ENCODE assay signal across 20 cellular contexts in the genomic region with DNA sequence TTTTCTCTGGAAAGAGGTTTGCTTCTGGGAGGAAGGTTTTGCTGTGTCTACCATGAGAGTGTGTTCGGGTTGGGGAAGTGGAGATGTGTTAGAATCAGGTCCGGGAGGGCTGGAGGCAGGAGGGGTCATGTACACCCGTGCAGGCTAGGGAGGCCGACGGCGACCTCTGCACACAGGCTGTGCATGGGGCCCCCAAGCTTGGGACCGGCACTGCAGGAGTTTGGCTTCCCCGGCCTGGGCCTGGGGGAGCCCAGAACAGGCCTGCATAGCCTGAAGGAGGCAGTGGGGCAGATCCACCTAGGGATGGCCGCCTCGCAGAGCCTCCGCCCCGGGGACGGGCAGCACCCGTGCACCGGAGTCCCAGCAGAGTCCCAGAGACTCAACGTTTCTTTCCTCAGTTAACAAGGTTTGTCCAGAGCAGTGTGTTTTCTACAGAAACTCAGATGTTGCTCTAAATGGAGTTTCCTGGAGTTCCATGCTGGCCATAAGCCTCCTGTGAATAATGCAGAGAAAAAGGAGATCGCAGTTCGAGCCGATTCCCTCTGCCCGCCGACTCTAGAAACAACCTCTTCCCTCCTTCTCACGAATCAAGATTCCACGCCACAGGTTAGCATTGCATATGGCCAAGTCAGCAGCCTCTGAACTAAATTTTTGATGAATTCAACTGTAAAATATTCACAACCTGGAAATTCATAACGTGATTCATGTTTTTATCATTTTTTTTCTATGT.
A peak's percentile ranks its signal among the peaks of the same experiment; 100 is the strongest.
DNase-seq lines count a peak whose midpoint lies in the region; ATAC-seq, FAIRE-seq and TF ChIP-seq lines count a peak whose summit lies in the region.
"Had no signal": no experiment of that assay in that cellular context is flagged by ENCODE, and none has a peak within 500 bp of the region (broad histone marks: within the 10 kb centered on the region; RNA-seq: fewer than 3 reads in every experiment).

No MANE protein-coding gene starts in this region.

- H3K27me3 ChIP-seq in Peyer's patch (no peaks in the 10 kb centered on the region), sigmoid colon (peaks cover 0 to 31% (median 0%) of the 10 kb centered on the region in 3 donors)

- DNase-seq in A172 (ENCODE audit: low spot score), result peak; percentile 22
- peak in 2 of 3 donors; percentile 18 to 19 for DNase-seq in Peyer's patch
- DNase-seq in kidney, result peak; percentile 62
- DNase-seq in sigmoid colon, result peak; percentile 56
- no peak for DNase-seq in activated CD4-positive, alpha-beta T cell treated with anti-CD3 and anti-CD28 coated beads for 36 hours
- no peak for DNase-seq in ACHN
- no peak for DNase-seq in NOMO-1 treated with dmso at 0.1 percent for 144 hours (lab: John Stamatoyannopoulos, UW; ENCODE audit: unreplicated experiment)
- DNase-seq: AML-193, DMS153, EL, MV-4-11, NCI-H1417, NCI-H187 treated with DMSO at 0.1 percent for 48 hours, NCI-H2171, NCI-H510A, NCI-H774, PC-9 had no signal

- H3K9me3 Mint-ChIP-seq in activated CD4-positive, alpha-beta T cell treated with anti-CD3 and anti-CD28 coated beads for 36 hours (ENCODE audit: low read depth), result peaks cover under 1% of the 10 kb centered on the region

- no peak for FAIRE-seq in kidney (lab: Jason Lieb, UNC)
- FAIRE-seq: H54, K562 had no signal

- H3K9me3 ChIP-seq in Peyer's patch (no peaks in the 10 kb centered on the region), kidney (ENCODE audit: control insufficient read depth in 1 of 2, low read length in 2 of 2) (no peaks in the 10 kb centered on the region), sigmoid colon (no peaks in the 10 kb centered on the region)

- H3K4me1 Mint-ChIP-seq in activated CD4-positive, alpha-beta T cell treated with anti-CD3 and anti-CD28 coated beads for 36 hours, result no peaks in the 10 kb centered on the region
- H3K4me1 Mint-ChIP-seq: CD14-positive monocyte had no signal

- H3K36me3 ChIP-seq in Peyer's patch, result no peaks in the 10 kb centered on the region
- H3K36me3 ChIP-seq in kidney (ENCODE audit: control insufficient read depth in 1 of 2, insufficient read depth in 2 of 2, low read length in 2 of 2), result no peaks in the 10 kb centered on the region
- no peaks in the 10 kb centered on the region for H3K36me3 ChIP-seq in sigmoid colon

- in situ Hi-C loops in ACHN (cut with HindIII; ENCODE audit: low pct_ligation_motif_present, low pct_unique_long_range_greater_than_20kb, low sequenced_read_pairs), result no loop called here

- H3K36me3 Mint-ChIP-seq in activated CD4-positive, alpha-beta T cell treated with anti-CD3 and anti-CD28 coated beads for 36 hours (ENCODE audit: low read depth), result no peaks in the 10 kb centered on the region
- H3K36me3 Mint-ChIP-seq: CD14-positive monocyte had no signal

- no peaks in the 10 kb centered on the region for H3K4me1 ChIP-seq in Peyer's patch
- H3K4me1 ChIP-seq in kidney (ENCODE audit: control insufficient read depth in 1 of 2, insufficient read depth in 1 of 2, low read depth in 1 of 2, low read length in 2 of 2), result no peaks in the 10 kb centered on the region
- no peaks in the 10 kb centered on the region for H3K4me1 ChIP-seq in sigmoid colon

- no peak overlapping the region for H3K4me3 Mint-ChIP-seq in activated CD4-positive, alpha-beta T cell treated with anti-CD3 and anti-CD28 coated beads for 36 hours
- H3K4me3 Mint-ChIP-seq: CD14-positive monocyte had no signal

- H3K27ac ChIP-seq in Peyer's patch (no peak overlapping the region), kidney (ENCODE audit: low read depth in 2 of 2, low read length in 2 of 2) (no peak overlapping the region), sigmoid colon (no peak overlapping the region)
- H3K27ac ChIP-seq: PC-9 had no signal

- H3K4me3 ChIP-seq in Peyer's patch (no peak overlapping the region), kidney (ENCODE audit: low read length in 2 of 2) (no peak overlapping the region), sigmoid colon (no peak overlapping the region)
- H3K4me3 ChIP-seq: K562, PC-9 had no signal

- no peak for TF ChIP-seq EP300 in sigmoid colon (IDR thresholded peaks at IDR 0.05)

- no peak overlapping the region for H3K9ac ChIP-seq in kidney (ENCODE audit: low read length in 2 of 2)

- H3K27me3 Mint-ChIP-seq in activated CD4-positive, alpha-beta T cell treated with anti-CD3 and anti-CD28 coated beads for 36 hours, result peaks cover 12% of the 10 kb centered on the region

- POLR2A ChIA-PET in activated CD4-positive, alpha-beta T cell treated with anti-CD3 and anti-CD28 coated beads for 36 hours (lab: Charles Lee), result no interaction called here

- TF ChIP-seq CTCF in Peyer's patch (IDR thresholded peaks at IDR 0.05), result no peak
- TF ChIP-seq CTCF in kidney (IDR thresholded peaks at IDR 0.05; ENCODE audit: borderline replicate concordance, extremely low read depth, insufficient read depth), result no peak
- no peak for TF ChIP-seq CTCF in sigmoid colon (IDR thresholded peaks at IDR 0.05)

- CTCF ChIA-PET in activated CD4-positive, alpha-beta T cell treated with anti-CD3 and anti-CD28 coated beads for 36 hours (lab: Charles Lee), result no interaction called here

- 84 to 87% methylated on average over 24 of the region's 24 CpGs for WGBS in sigmoid colon, 2 donors

- TF ChIP-seq POLR2A in Peyer's patch (IDR thresholded peaks at IDR 0.05), result no peak
- TF ChIP-seq POLR2A in sigmoid colon (IDR thresholded peaks at IDR 0.05), result no peak

- no peak for ATAC-seq in activated CD4-positive, alpha-beta T cell treated with anti-CD3 and anti-CD28 coated beads for 36 hours
- ATAC-seq: K562 had no signal

- no peak overlapping the region for H3K27ac Mint-ChIP-seq in activated CD4-positive, alpha-beta T cell treated with anti-CD3 and anti-CD28 coated beads for 36 hours
- H3K27ac Mint-ChIP-seq: CD14-positive monocyte had no signal

- intact Hi-C loops in kidney (cut with DNase I), result no loop called here
- intact Hi-C loops in sigmoid colon (cut with DNase I), result no loop called here
- intact Hi-C loops in activated CD4-positive, alpha-beta T cell treated with anti-CD3 and anti-CD28 coated beads for 36 hours (cut with DNase I, micrococcal nuclease), result no loop called here

Comparison
In these comparisons a context has a peak if more than half of its experiments do, and no peak if none do; other contexts are left out.
1. DNase-seq: peak in A172 (single experiment), Peyer's patch (2 of 3), kidney (single experiment) and sigmoid colon (single experiment); none in activated CD4-positive, alpha-beta T cell treated with anti-CD3 and anti-CD28 coated beads for 36 hours (single experiment), ACHN (single experiment) and NOMO-1 treated with dmso at 0.1 percent for 144 hours (single experiment).